Comparison of ENCODE assay signal across 15 cellular contexts in the genomic region with DNA sequence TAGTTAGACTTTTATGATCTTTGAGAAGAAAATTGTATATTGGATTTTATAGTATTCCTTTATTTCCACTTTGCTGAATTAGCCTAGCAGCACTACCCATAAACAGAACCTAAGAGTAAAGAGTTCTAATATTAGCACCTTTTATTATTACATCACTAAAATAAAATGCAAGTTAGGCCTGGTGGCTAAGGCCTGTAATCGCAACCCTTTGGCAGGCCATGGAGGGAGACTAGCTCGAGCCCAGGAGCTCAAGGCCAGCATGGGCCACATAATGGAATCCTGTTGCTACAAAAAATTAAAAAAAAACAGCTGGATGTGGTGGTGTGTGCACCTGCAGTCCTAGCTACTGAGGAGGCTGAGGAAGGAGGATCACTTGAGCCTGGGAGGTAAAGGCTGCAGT.
"Had no signal": no experiment of that assay in that cellular context is flagged by ENCODE, and none has a peak within 500 bp of the region (broad histone marks: within the 10 kb centered on the region; RNA-seq: fewer than 3 reads in every experiment).

No MANE protein-coding gene starts in this region.

- H3K27me3 Mint-ChIP-seq: activated naive CD4-positive, alpha-beta T cell treated with anti-CD3 and anti-CD28 coated beads, Interleukin-2, amount 50 U/mL, for 24 hours; activated T-cell treated with anti-CD3 and anti-CD28 coated beads, Interleukin-2, amount 50 U/mL, for 24 hours; memory B cell; stimulated activated naive CD8-positive, alpha-beta T cell treated with anti-CD3 and anti-CD28 coated beads, Interleukin-15, amount 100 ng/mL, for 72 hours had no signal

- H3K4me1 Mint-ChIP-seq: activated naive CD4-positive, alpha-beta T cell treated with anti-CD3 and anti-CD28 coated beads, Interleukin-2, amount 50 U/mL, for 24 hours; memory B cell; stimulated activated naive CD8-positive, alpha-beta T cell treated with anti-CD3 and anti-CD28 coated beads, Interleukin-15, amount 100 ng/mL, for 72 hours had no signal

- H3K4me3 Mint-ChIP-seq: activated naive CD4-positive, alpha-beta T cell treated with anti-CD3 and anti-CD28 coated beads, Interleukin-2, amount 50 U/mL, for 24 hours; activated T-cell treated with anti-CD3 and anti-CD28 coated beads, Interleukin-2, amount 50 U/mL, for 24 hours; memory B cell; nephron progenitor cell; stimulated activated naive CD8-positive, alpha-beta T cell treated with anti-CD3 and anti-CD28 coated beads, Interleukin-15, amount 100 ng/mL, for 72 hours had no signal

- H3K9me3 Mint-ChIP-seq: activated naive CD4-positive, alpha-beta T cell treated with anti-CD3 and anti-CD28 coated beads, Interleukin-2, amount 50 U/mL, for 24 hours; memory B cell; nephron progenitor cell; stimulated activated naive CD8-positive, alpha-beta T cell treated with anti-CD3 and anti-CD28 coated beads, Interleukin-15, amount 100 ng/mL, for 72 hours had no signal

- ATAC-seq: esophagus mucosa; left lung; stimulated activated naive CD8-positive, alpha-beta T cell treated with anti-CD3 and anti-CD28 coated beads, Interleukin-15, amount 100 ng/mL, for 72 hours had no signal

- H3K36me3 Mint-ChIP-seq: activated naive CD4-positive, alpha-beta T cell treated with anti-CD3 and anti-CD28 coated beads, Interleukin-2, amount 50 U/mL, for 24 hours; memory B cell had no signal

- DNase-seq: activated CD4-positive, alpha-beta T cell treated with anti-CD3 and anti-CD28 coated beads, Interleukin-2, amount 50 U/mL, for 4 hours; activated CD4-positive, CD25-positive, alpha-beta regulatory T cell; activated effector memory CD4-positive, alpha-beta T cell treated with Interleukin-2 at 50 U/mL for 16 hours; activated T-cell treated with anti-CD3 and anti-CD28 coated beads, Interleukin-2, amount 50 U/mL, for 24 hours; cerebellar nuclear complex; left lung; nephron progenitor cell; stimulated activated CD4-positive, alpha-beta T cell treated with anti-CD3 and anti-CD28 coated beads, Interleukin-4, amount 100 ng/mL, for 4 hours; stimulated activated naive CD8-positive, alpha-beta T cell treated with anti-CD3 and anti-CD28 coated beads, Interleukin-15, amount 100 ng/mL, for 72 hours; T-helper 2 cell; testis; uterus had no signal

- H3K27me3 ChIP-seq: left lung, testis, uterus had no signal

- H3K27ac ChIP-seq: left lung, testis, uterus had no signal

- H3K4me1 ChIP-seq: left lung, testis, uterus had no signal

- H3K27ac Mint-ChIP-seq: activated naive CD4-positive, alpha-beta T cell treated with anti-CD3 and anti-CD28 coated beads, Interleukin-2, amount 50 U/mL, for 24 hours; activated T-cell treated with anti-CD3 and anti-CD28 coated beads, Interleukin-2, amount 50 U/mL, for 24 hours; memory B cell; nephron progenitor cell; stimulated activated naive CD8-positive, alpha-beta T cell treated with anti-CD3 and anti-CD28 coated beads, Interleukin-15, amount 100 ng/mL, for 72 hours had no signal

- H3K9me3 ChIP-seq: left lung, testis, uterus had no signal

- H3K4me3 ChIP-seq: left lung, testis, uterus had no signal
